7 cellular contexts compared by ENCODE assay signal in the genomic region with DNA sequence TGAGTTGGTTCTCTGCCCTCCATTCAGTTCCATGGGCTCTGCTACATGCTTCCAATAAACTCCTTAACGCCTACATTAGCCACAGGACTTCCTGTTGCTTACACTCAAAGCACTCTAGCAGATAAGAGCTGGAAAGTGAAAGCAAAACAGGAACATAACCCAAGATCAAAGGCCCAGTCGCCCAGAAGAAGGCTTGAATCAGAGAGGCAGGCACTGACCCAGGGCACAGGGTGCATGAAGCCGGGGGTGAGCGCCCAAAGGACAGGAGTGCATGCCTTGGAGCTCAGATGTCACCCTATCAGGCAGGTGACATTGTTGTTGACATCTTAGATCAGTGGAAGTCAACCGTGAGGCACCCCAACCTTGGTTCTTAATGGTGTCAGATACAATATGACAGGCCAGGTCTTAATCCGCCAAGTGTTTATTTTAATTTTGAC.
DNase-seq lines count a peak whose midpoint lies in the region; ATAC-seq and TF ChIP-seq lines count a peak whose summit lies in the region.

No MANE protein-coding gene starts in this region.

- peak overlapping the region; percentile 42 for H3K4me2 ChIP-seq in OCI-LY7 (ENCODE audit: low read length)

- CTCF ChIA-PET in OCI-LY7 (lab: Charles Lee; ENCODE audit: unreplicated experiment), result interaction anchor here (0.9 kb wide), 1 partner anchor 24 kb away, joined by 3 read pairs; no protein-coding TSS in a partner anchor
- CTCF ChIA-PET in naive thymus-derived CD4-positive, alpha-beta T cell (lab: Charles Lee), result interaction anchor here (0.6 to 2.0 kb wide), 11 partner anchors 15 to 498 kb away, joined by 3 to 8 read pairs (median 4); no protein-coding TSS in a partner anchor

- intact Hi-C loops in OCI-LY7 (cut with micrococcal nuclease; ENCODE audit: unreplicated experiment) (no loop called here), cardiac septum (cut with DNase I) (no loop called here)
- intact Hi-C loops in naive thymus-derived CD4-positive, alpha-beta T cell (cut with micrococcal nuclease), result loop anchor here (1.0 to 5.0 kb wide), 6 partner anchors 31 to 1061 kb away; no protein-coding TSS in a partner anchor

- H3K9me3 ChIP-seq in OCI-LY7 (ENCODE audit: low read length), result no peaks in the 10 kb centered on the region
- no peaks in the 10 kb centered on the region for H3K9me3 ChIP-seq in naive thymus-derived CD4-positive, alpha-beta T cell (ENCODE audit: control insufficient read depth in 2 of 3, low read length in 3 of 3)

- H3K27ac ChIP-seq in OCI-LY7 (ENCODE audit: low read depth, low read length, poor library complexity, severe bottlenecking), result no peak overlapping the region
- H3K27ac ChIP-seq in naive thymus-derived CD4-positive, alpha-beta T cell (ENCODE audit: low read depth, low read length), result peak overlapping the region; percentile 65

- no peaks in the 10 kb centered on the region for H3K79me2 ChIP-seq in OCI-LY7 (ENCODE audit: insufficient read depth, low read depth, low read length)

- H3K9me3 Mint-ChIP-seq in naive thymus-derived CD4-positive, alpha-beta T cell, result peaks cover 0 to 4% (median 0%) of the 10 kb centered on the region in 11 donors

- H3K4me1 Mint-ChIP-seq in naive thymus-derived CD4-positive, alpha-beta T cell, result peaks cover 42 to 99% (median 89%) of the 10 kb centered on the region in 7 donors

- peak overlapping the region; percentile 78 to 86 (median 82) for H3K4me3 Mint-ChIP-seq in naive thymus-derived CD4-positive, alpha-beta T cell

- peaks cover 4 to 14% (median 10%) of the 10 kb centered on the region in 5 donors for H3K36me3 Mint-ChIP-seq in naive thymus-derived CD4-positive, alpha-beta T cell

- DNase-seq in OCI-LY7 (ENCODE audit: low spot score) (peak; percentile 83), cortex of kidney (lab: John Stamatoyannopoulos, UW) (no peak), cardiac septum (ENCODE audit: low spot score) (no peak)
- DNase-seq in activated effector memory CD4-positive, alpha-beta T cell treated with anti-CD3 and anti-CD28 coated beads, Interleukin-2, amount 50 U/mL, for 16 hours, result peak; percentile 82
- DNase-seq in naive thymus-derived CD4-positive, alpha-beta T cell, result peak in 8 of 9 donors; percentile 62 to 81 (median 77)

- peak; percentile 76 for ATAC-seq in GM18909 (IDR thresholded peaks at IDR 0.05; ENCODE audit: poor library complexity, unreplicated experiment)
- peak; percentile 44 for ATAC-seq in HG03025 (IDR thresholded peaks at IDR 0.05; ENCODE audit: low FRiP score, unreplicated experiment)
- peak; percentile 92 for ATAC-seq in naive thymus-derived CD4-positive, alpha-beta T cell

- H3K27ac Mint-ChIP-seq in naive thymus-derived CD4-positive, alpha-beta T cell, result peak overlapping the region; percentile 87 to 99 (median 95)

- H3K9me2 ChIP-seq in OCI-LY7 (ENCODE audit: insufficient read depth, low read length), result no peaks in the 10 kb centered on the region

- H3K4me1 ChIP-seq in OCI-LY7 (ENCODE audit: insufficient read depth, low read length, poor library complexity, severe bottlenecking), result peaks cover 27% of the 10 kb centered on the region
- peaks cover 36 to 64% of the 10 kb centered on the region in 2 donors for H3K4me1 ChIP-seq in naive thymus-derived CD4-positive, alpha-beta T cell (ENCODE audit: control insufficient read depth in 2 of 2, insufficient read depth in 2 of 2, low read length in 2 of 2)

- BruUV-seq in OCI-LY7 (replicated peaks; lab: Mats Ljungman, UMichigan), result no TSS peak

- H4K20me1 ChIP-seq in OCI-LY7 (ENCODE audit: insufficient read depth, low read length), result no peaks in the 10 kb centered on the region

- peaks cover 0 to 4% (median 0%) of the 10 kb centered on the region in 5 donors for H3K27me3 Mint-ChIP-seq in naive thymus-derived CD4-positive, alpha-beta T cell

- TF ChIP-seq CTCF in OCI-LY7 (conservative IDR thresholded peaks at IDR 0.05; ENCODE audit: low read length), result no peak

- peak overlapping the region; percentile 4 for H3K4me3 ChIP-seq in OCI-LY7 (ENCODE audit: low read depth, low read length, poor library complexity, severe bottlenecking)
- H3K4me3 ChIP-seq in naive thymus-derived CD4-positive, alpha-beta T cell (ENCODE audit: low read length), result peak overlapping the region; percentile 55

- no peaks in the 10 kb centered on the region for H3K36me3 ChIP-seq in OCI-LY7 (ENCODE audit: insufficient read depth, low read length)
- no peaks in the 10 kb centered on the region for H3K36me3 ChIP-seq in naive thymus-derived CD4-positive, alpha-beta T cell (ENCODE audit: control insufficient read depth in 2 of 3, insufficient read depth in 3 of 3, low read length in 3 of 3)

- no peaks in the 10 kb centered on the region for H3K27me3 ChIP-seq in naive thymus-derived CD4-positive, alpha-beta T cell (ENCODE audit: control insufficient read depth in 2 of 2, insufficient read depth in 2 of 2, low read length in 2 of 2)

- peak overlapping the region; percentile 71; the same call in 1 of the 2 replicates for H2AFZ ChIP-seq in OCI-LY7 (ENCODE audit: low read length)

- POLR2A ChIA-PET in OCI-LY7 (lab: Charles Lee), result interaction anchor here (0.7 to 2.3 kb wide), 6 partner anchors 22 to 77 kb away, joined by 3 to 8 read pairs (median 4); no protein-coding TSS in a partner anchor
- POLR2A ChIA-PET in naive thymus-derived CD4-positive, alpha-beta T cell (lab: Charles Lee), result interaction anchor here (0.8 to 3.8 kb wide), 19 partner anchors 8 to 1114 kb away, joined by 3 to 20 read pairs (median 5); a partner anchor contains a TSS

Comparison
In these comparisons a context has a peak if more than half of its experiments do, and no peak if none do; other contexts are left out.
1. DNase-seq: peak in OCI-LY7 (single experiment), activated effector memory CD4-positive, alpha-beta T cell treated with anti-CD3 and anti-CD28 coated beads, Interleukin-2, amount 50 U/mL, for 16 hours (single experiment) and naive thymus-derived CD4-positive, alpha-beta T cell (8 of 9); none in cortex of kidney (single experiment) and cardiac septum (single experiment).
2. intact Hi-C loops: an anchor here in naive thymus-derived CD4-positive, alpha-beta T cell (1.0 to 5.0 kb wide); none called in OCI-LY7 and cardiac septum.
3. Peak in every context shown above with its lines, with median percentiles within 50 percentile points of each other: ATAC-seq.